ENCODE assay signal across 9 cellular contexts in the genomic region with DNA sequence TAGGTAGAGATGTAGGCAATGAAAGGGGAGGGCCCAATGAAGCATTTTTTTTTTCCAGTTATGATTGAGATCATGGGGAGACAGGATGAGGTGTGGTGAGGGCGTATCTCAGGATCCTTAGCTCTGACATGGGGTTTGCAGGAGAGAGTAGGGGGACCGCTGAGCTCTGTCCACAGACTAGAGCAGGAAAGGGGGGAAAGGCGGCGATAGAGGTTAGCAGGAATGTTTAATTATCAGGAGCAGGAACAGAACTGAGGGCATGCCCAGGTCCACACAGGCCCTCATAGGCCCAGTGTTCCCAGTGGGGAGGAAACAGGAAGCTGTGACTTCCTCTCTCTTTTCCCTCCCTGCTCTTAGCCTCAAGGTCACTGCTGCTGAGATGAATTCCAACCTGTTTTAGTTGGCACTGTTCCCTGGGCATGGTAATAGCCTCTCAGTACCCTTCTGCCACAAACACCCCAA. TPM values are rescaled to one million over a fixed set of nuclear protein-coding genes. Genes with fewer than 3 reads are reported as not detected.
DNase-seq lines count a peak whose midpoint lies in the region; ATAC-seq and TF ChIP-seq lines count a peak whose summit lies in the region.
"Had no signal": no experiment of that assay in that cellular context is flagged by ENCODE, and none has a peak within 500 bp of the region (broad histone marks: within the 10 kb centered on the region; RNA-seq: fewer than 3 reads in every experiment).

No MANE protein-coding gene starts in this region.

- no peak overlapping the region for H2AFZ ChIP-seq in hepatocyte

- no peak overlapping the region for H3K4me3 ChIP-seq in CD8-positive, alpha-beta memory T cell (ENCODE audit: low read length)
- H3K4me3 ChIP-seq in hepatocyte (no peak overlapping the region), subcutaneous abdominal adipose tissue (ENCODE audit: low read depth in 1 of 5, low read length in 5 of 5) (peak overlapping the region in 1 of 5 donors; percentile 16)

- H3K4me1 Mint-ChIP-seq in CD8-positive, alpha-beta memory T cell: peaks cover 29 to 48% (median 38%) of the 10 kb centered on the region in 3 donors
- H3K4me1 Mint-ChIP-seq in activated naive CD8-positive, alpha-beta T cell (ENCODE audit: low read depth): peaks cover 53% of the 10 kb centered on the region

- peaks cover 32% of the 10 kb centered on the region for H3K4me1 ChIP-seq in CD8-positive, alpha-beta memory T cell (ENCODE audit: insufficient read depth, low read length)
- H3K4me1 ChIP-seq in hepatocyte (ENCODE audit: insufficient read depth) (peaks cover 24% of the 10 kb centered on the region), subcutaneous abdominal adipose tissue (ENCODE audit: control insufficient read depth in 5 of 5, insufficient read depth in 5 of 5, low read length in 5 of 5) (peaks cover 12 to 67% (median 56%) of the 10 kb centered on the region in 5 donors)

- CTCF ChIA-PET in CD8-positive, alpha-beta memory T cell (lab: Charles Lee): interaction anchor here (0.9 to 3.7 kb wide), 2 partner anchors 36 to 50 kb away, joined by 3 to 44 read pairs; no protein-coding TSS in a partner anchor

- H3K36me3 Mint-ChIP-seq in CD8-positive, alpha-beta memory T cell: no peaks in the 10 kb centered on the region
- H3K36me3 Mint-ChIP-seq in activated naive CD8-positive, alpha-beta T cell: no peaks in the 10 kb centered on the region

- no peaks in the 10 kb centered on the region for H3K27me3 Mint-ChIP-seq in CD8-positive, alpha-beta memory T cell
- no peaks in the 10 kb centered on the region for H3K27me3 Mint-ChIP-seq in activated naive CD8-positive, alpha-beta T cell

- POLR2A ChIA-PET in CD8-positive, alpha-beta memory T cell (lab: Charles Lee): interaction anchor here (0.8 kb wide), 1 partner anchor 36 kb away, joined by 3 read pairs; no protein-coding TSS in a partner anchor

- peak overlapping the region; percentile 1 to 85 (median 72) for H3K27ac Mint-ChIP-seq in CD8-positive, alpha-beta memory T cell
- peak overlapping the region; percentile 83 for H3K27ac Mint-ChIP-seq in activated naive CD8-positive, alpha-beta T cell

- H3K9me3 ChIP-seq in CD8-positive, alpha-beta memory T cell (ENCODE audit: low read length): no peaks in the 10 kb centered on the region
- H3K9me3 ChIP-seq in hepatocyte (ENCODE audit: low read depth): no peaks in the 10 kb centered on the region
- H3K9me3 ChIP-seq in subcutaneous abdominal adipose tissue (ENCODE audit: control insufficient read depth in 5 of 5, low read length in 5 of 5): no peaks in the 10 kb centered on the region

- H3K27me3 ChIP-seq in CD8-positive, alpha-beta memory T cell (ENCODE audit: insufficient read depth, low read length, poor library complexity, severe bottlenecking): no peaks in the 10 kb centered on the region
- H3K27me3 ChIP-seq in hepatocyte: no peaks in the 10 kb centered on the region
- H3K27me3 ChIP-seq in subcutaneous abdominal adipose tissue (ENCODE audit: control insufficient read depth in 5 of 5, insufficient read depth in 4 of 5, low read length in 5 of 5): no peaks in the 10 kb centered on the region

- H3K9me2 ChIP-seq in hepatocyte (replicated peaks; ENCODE audit: insufficient read depth): no peaks in the 10 kb centered on the region

- peak overlapping the region in 1 of 7 donors; percentile 11 for H3K4me3 Mint-ChIP-seq in CD8-positive, alpha-beta memory T cell
- peak overlapping the region; percentile 9 for H3K4me3 Mint-ChIP-seq in activated naive CD8-positive, alpha-beta T cell

- H3K27ac ChIP-seq in CD8-positive, alpha-beta memory T cell (ENCODE audit: low read depth, low read length): no peak overlapping the region
- H3K27ac ChIP-seq in hepatocyte: peak overlapping the region; percentile 28
- peak overlapping the region; percentile 69 for H3K27ac ChIP-seq in subcutaneous abdominal adipose tissue (ENCODE audit: low read depth, low read length)

- no peaks in the 10 kb centered on the region for H3K9me3 Mint-ChIP-seq in CD8-positive, alpha-beta memory T cell
- no peaks in the 10 kb centered on the region for H3K9me3 Mint-ChIP-seq in activated naive CD8-positive, alpha-beta T cell (ENCODE audit: low read depth)

- WGBS in hepatocyte (ENCODE audit: low lambda C conversion rate, missing lambda C conversion rate): 86% methylated on average over 4 of the region's 4 CpGs

- H4K20me1 ChIP-seq in hepatocyte (ENCODE audit: insufficient read depth, poor library complexity, severe bottlenecking): no peaks in the 10 kb centered on the region

- H3K79me2 ChIP-seq in hepatocyte: no peaks in the 10 kb centered on the region

- no peaks in the 10 kb centered on the region for H3K36me3 ChIP-seq in CD8-positive, alpha-beta memory T cell (ENCODE audit: insufficient read depth, low read length)
- H3K36me3 ChIP-seq in hepatocyte (replicated peaks; ENCODE audit: insufficient read depth, low read depth): no peaks in the 10 kb centered on the region
- peaks cover 0 to 4% (median 0%) of the 10 kb centered on the region in 5 donors for H3K36me3 ChIP-seq in subcutaneous abdominal adipose tissue (ENCODE audit: control insufficient read depth in 5 of 5, insufficient read depth in 5 of 5, low read length in 5 of 5)

- ATAC-seq in HG02970 (IDR thresholded peaks at IDR 0.05; ENCODE audit: low FRiP score, unreplicated experiment) (no peak), HG03439 (IDR thresholded peaks at IDR 0.05; ENCODE audit: unreplicated experiment) (no peak), GM18867 (IDR thresholded peaks at IDR 0.05; ENCODE audit: unreplicated experiment) (no peak)

- H3K9ac ChIP-seq in subcutaneous abdominal adipose tissue (ENCODE audit: low read length in 5 of 5): peak overlapping the region in 2 of 5 donors; percentile 2 to 66

- no peak for DNase-seq in CD8-positive, alpha-beta memory T cell
- DNase-seq in LoVo (ENCODE audit: low spot score): peak; percentile 82
- no peak for DNase-seq in hepatocyte (ENCODE audit: low spot score)

- no peak for TF ChIP-seq CTCF in hepatocyte (IDR thresholded peaks at IDR 0.05; ENCODE audit: poor library complexity)

- H3K4me2 ChIP-seq in hepatocyte: no peak overlapping the region

RNA-seq across cellular contexts. Expression of a gene that starts 0.9 kb away (rescaled TPM):
- total RNA-seq in CD8-positive, alpha-beta memory T cell: not detected
- 0.29 TPM for polyA plus RNA-seq in CD8-positive, alpha-beta memory T cell
- 0.83 TPM in 1 of 2 replicates, not detected in the other for total RNA-seq in hepatocyte
- polyA plus RNA-seq in hepatocyte: not detected in 2 replicates
- total RNA-seq: mononuclear cell had no signal

RNA-seq across cellular contexts. Expression of a gene that starts 6.3 kb away (rescaled TPM):
- 10 to 100 TPM; 58.8 to 61.2 TPM for total RNA-seq in CD8-positive, alpha-beta memory T cell
- polyA plus RNA-seq in CD8-positive, alpha-beta memory T cell: 8.2 TPM
- total RNA-seq in hepatocyte: 33.2 and 40.3 TPM in 2 replicates
- polyA plus RNA-seq in hepatocyte: 15.7 and 28.0 TPM in 2 replicates

RNA-seq across cellular contexts. Expression of a gene that starts 29.4 kb away (rescaled TPM):
- total RNA-seq in CD8-positive, alpha-beta memory T cell: 10 to 100 TPM; 13.7 to 16.9 TPM
- polyA plus RNA-seq in CD8-positive, alpha-beta memory T cell: 17.7 TPM
- total RNA-seq in hepatocyte: 23.8 and 33.5 TPM in 2 replicates
- 17.6 and 21.9 TPM in 2 replicates for polyA plus RNA-seq in hepatocyte

RNA-seq across cellular contexts. Expression of a gene that starts 37.8 kb away (rescaled TPM):
- 100 to 1,000 TPM; 168 to 176 TPM for total RNA-seq in CD8-positive, alpha-beta memory T cell
- 18.8 TPM for polyA plus RNA-seq in CD8-positive, alpha-beta memory T cell
- total RNA-seq in hepatocyte: 36.5 and 46.9 TPM in 2 replicates
- 27.1 and 30.1 TPM in 2 replicates for polyA plus RNA-seq in hepatocyte
